In the genomic region with DNA sequence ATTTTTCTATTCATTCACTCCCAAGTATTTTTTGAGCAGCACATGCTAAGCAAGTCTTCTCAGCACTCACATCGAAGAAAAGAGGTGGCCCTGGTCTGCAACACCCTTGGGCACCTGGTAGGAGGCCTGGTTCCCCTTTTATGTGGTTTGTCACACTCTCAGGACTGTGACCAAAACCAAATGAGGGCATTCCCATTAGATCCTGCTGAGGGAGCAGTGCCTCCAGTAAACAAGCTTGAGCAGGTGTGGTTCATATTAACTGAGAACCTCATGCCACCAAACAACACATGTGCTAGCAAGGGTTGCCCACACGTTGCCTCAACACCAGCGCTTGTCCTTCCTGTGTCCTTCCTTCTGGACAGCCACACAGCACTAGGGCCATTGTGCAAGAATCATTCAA, we compare ENCODE assay signal across 11 cellular contexts. TPM values are rescaled to one million over a fixed set of nuclear protein-coding genes. Genes with fewer than 3 reads are reported as not detected.
A peak's percentile ranks its signal among the peaks of the same experiment; 100 is the strongest.
DNase-seq lines count a peak whose midpoint lies in the region; ATAC-seq and TF ChIP-seq lines count a peak whose summit lies in the region.
"Had no signal": no experiment of that assay in that cellular context is flagged by ENCODE, and none has a peak within 500 bp of the region (broad histone marks: within the 10 kb centered on the region; RNA-seq: fewer than 3 reads in every experiment).

No MANE protein-coding gene starts in this region.

- no peaks in the 10 kb centered on the region for H3K4me1 Mint-ChIP-seq in stimulated activated naive CD8-positive, alpha-beta T cell treated with anti-CD3 and anti-CD28 coated beads, Interleukin-15, amount 100 ng/mL, for 72 hours
- no peaks in the 10 kb centered on the region for H3K4me1 Mint-ChIP-seq in mesothelial cell of epicardium

- TF ChIP-seq CTCF in ovary (IDR thresholded peaks at IDR 0.05) (no peak), mesothelial cell of epicardium (IDR thresholded peaks at IDR 0.05; ENCODE audit: unreplicated experiment) (no peak)

- WGBS in ovary, 3 donors: 85 to 86% (median 86%) methylated on average over 3 of the region's 3 CpGs

- no peak overlapping the region for H3K27ac Mint-ChIP-seq in stimulated activated naive CD8-positive, alpha-beta T cell treated with anti-CD3 and anti-CD28 coated beads, Interleukin-15, amount 100 ng/mL, for 72 hours
- no peak overlapping the region for H3K27ac Mint-ChIP-seq in mesothelial cell of epicardium

- H3K4me3 Mint-ChIP-seq in stimulated activated naive CD8-positive, alpha-beta T cell treated with anti-CD3 and anti-CD28 coated beads, Interleukin-15, amount 100 ng/mL, for 72 hours: no peak overlapping the region
- no peak overlapping the region for H3K4me3 Mint-ChIP-seq in mesothelial cell of epicardium

- no peak for TF ChIP-seq POLR2A in ovary (IDR thresholded peaks at IDR 0.05)

- no peaks in the 10 kb centered on the region for H3K27me3 ChIP-seq in ovary
- H3K27me3 ChIP-seq: tibial nerve had no signal

- peaks cover 12% of the 10 kb centered on the region for H3K27me3 Mint-ChIP-seq in stimulated activated naive CD8-positive, alpha-beta T cell treated with anti-CD3 and anti-CD28 coated beads, Interleukin-15, amount 100 ng/mL, for 72 hours
- H3K27me3 Mint-ChIP-seq in mesothelial cell of epicardium (ENCODE audit: low read depth): no peaks in the 10 kb centered on the region

- DNase-seq in stimulated activated naive CD8-positive, alpha-beta T cell treated with anti-CD3 and anti-CD28 coated beads, Interleukin-15, Interleukin-2, amounts not matched to agents 100 U/mL and 50 U/mL, for 24 hours: no peak
- DNase-seq in stimulated activated naive CD8-positive, alpha-beta T cell treated with anti-CD3 and anti-CD28 coated beads, Interleukin-15, amount 100 ng/mL, for 72 hours: no peak
- DNase-seq in NOMO-1 treated with dmso at 0.1 percent for 144 hours (lab: John Stamatoyannopoulos, UW; ENCODE audit: unreplicated experiment) (peak; percentile 24), ovary (no peak), epidermal melanocyte (ENCODE audit: insufficient read length, low spot score) (no peak), NCI-H1436 (lab: John Stamatoyannopoulos, UW) (no peak), mesothelial cell of epicardium (ENCODE audit: low spot score in 2 of 2, unreplicated experiment in 2 of 2) (no peak)

- no peaks in the 10 kb centered on the region for H3K36me3 Mint-ChIP-seq in mesothelial cell of epicardium

- no peaks in the 10 kb centered on the region for H3K36me3 ChIP-seq in ovary
- H3K36me3 ChIP-seq: tibial nerve had no signal

- H3K4me1 ChIP-seq in ovary (ENCODE audit: insufficient read depth): no peaks in the 10 kb centered on the region
- H3K4me1 ChIP-seq: tibial nerve had no signal

- no peak for TF ChIP-seq EP300 in ovary (IDR thresholded peaks at IDR 0.05)

- no peaks in the 10 kb centered on the region for H3K9me3 Mint-ChIP-seq in stimulated activated naive CD8-positive, alpha-beta T cell treated with anti-CD3 and anti-CD28 coated beads, Interleukin-15, amount 100 ng/mL, for 72 hours
- peaks cover 9% of the 10 kb centered on the region for H3K9me3 Mint-ChIP-seq in mesothelial cell of epicardium

- no peak overlapping the region for H3K27ac ChIP-seq in ovary
- H3K27ac ChIP-seq: C4-2B, tibial nerve had no signal

- peaks cover 0 to 4% of the 10 kb centered on the region in 2 donors for H3K9me3 ChIP-seq in ovary
- H3K9me3 ChIP-seq: tibial nerve had no signal

- H3K4me3 ChIP-seq in ovary: no peak overlapping the region
- H3K4me3 ChIP-seq: tibial nerve had no signal

- intact Hi-C loops in ovary (cut with DNase I): no loop called here

- peak; percentile 49 for ATAC-seq in stimulated activated naive CD8-positive, alpha-beta T cell treated with anti-CD3 and anti-CD28 coated beads, Interleukin-15, Interleukin-2, amounts not matched to agents 100 U/mL and 50 U/mL, for 24 hours
- ATAC-seq in stimulated activated naive CD8-positive, alpha-beta T cell treated with anti-CD3 and anti-CD28 coated beads, Interleukin-15, amount 100 ng/mL, for 72 hours: no peak
- peak; percentile 93 for ATAC-seq in HG03025 (IDR thresholded peaks at IDR 0.05; ENCODE audit: low FRiP score, unreplicated experiment)

RNA-seq across cellular contexts. Expression of gene SYK, which starts 26.9 kb away (rescaled TPM):
- 10 to 100 TPM in 3 of 7 donors, 1 to 10 TPM in 4; 2.4 to 12.0 (median 8.6) TPM for total RNA-seq in ovary
- polyA plus RNA-seq in ovary: 1 to 10 TPM; 1.4 to 9.2 TPM
- total RNA-seq in mesothelial cell of epicardium: 3.3 to 3.9 TPM (median 3.8 TPM) in 3 replicates
- total RNA-seq: RPMI7951 had no signal
